ENCODE assay signal across 14 cellular contexts in the genomic region with DNA sequence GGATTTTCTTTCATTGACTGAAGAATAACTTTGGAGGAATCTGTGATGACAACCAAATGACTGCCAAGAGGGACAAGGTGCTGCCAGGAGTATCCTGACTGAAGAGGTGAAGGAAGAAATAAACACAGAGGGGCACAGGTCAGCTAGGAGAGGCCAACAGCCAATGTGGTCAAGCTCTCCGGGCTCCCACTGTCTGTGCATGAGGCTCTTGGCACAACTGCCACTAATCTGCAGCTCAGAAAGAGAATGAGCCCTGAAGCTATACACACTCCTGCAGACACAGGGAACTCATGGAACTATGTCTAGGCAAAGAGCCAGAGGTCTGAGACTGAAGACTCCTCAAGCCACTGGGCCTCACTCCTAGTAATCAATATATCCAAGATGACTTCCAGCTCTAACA. TPM values are rescaled to one million over a fixed set of nuclear protein-coding genes. Genes with fewer than 3 reads are reported as not detected.
DNase-seq lines count a peak whose midpoint lies in the region; ATAC-seq lines count a peak whose summit lies in the region.
"Had no signal": no experiment of that assay in that cellular context is flagged by ENCODE, and none has a peak within 500 bp of the region (broad histone marks: within the 10 kb centered on the region; RNA-seq: fewer than 3 reads in every experiment).

No MANE protein-coding gene starts in this region.

- intact Hi-C loops in Right ventricle myocardium inferior (cut with DNase I) (no loop called here), left cardiac atrium (cut with DNase I) (loop anchor here in 1 of 2 donors (10.0 kb wide), 1 partner anchor 114 kb away; a partner anchor contains a TSS)

- no peaks in the 10 kb centered on the region for H3K27me3 Mint-ChIP-seq in activated naive CD8-positive, alpha-beta T cell treated with anti-CD3 and anti-CD28 coated beads, Interleukin-2, amount 50 U/mL, for 24 hours

- no peak overlapping the region for H3K27ac Mint-ChIP-seq in activated naive CD8-positive, alpha-beta T cell treated with anti-CD3 and anti-CD28 coated beads, Interleukin-2, amount 50 U/mL, for 24 hours
- H3K27ac Mint-ChIP-seq: H9 had no signal

- ATAC-seq in Right ventricle myocardium inferior, result peak; percentile 40
- ATAC-seq in left cardiac atrium, result no peak
- ATAC-seq in activated naive CD8-positive, alpha-beta T cell treated with anti-CD3 and anti-CD28 coated beads, Interleukin-2, amount 50 U/mL, for 24 hours, result no peak
- no peak for ATAC-seq in GM18858 (IDR thresholded peaks at IDR 0.05; ENCODE audit: unreplicated experiment)
- ATAC-seq: GM12878 had no signal

- DNase-seq in Right ventricle myocardium inferior (ENCODE audit: missing footprints), result no peak
- no peak for DNase-seq in left cardiac atrium
- DNase-seq in EH (ENCODE audit: low read depth), result peak; percentile 38
- peak; percentile 26 for DNase-seq in astrocyte of the hippocampus (ENCODE audit: low read depth, low spot score)
- peak; percentile 17 for DNase-seq in pons (ENCODE audit: low spot score)
- no peak for DNase-seq in activated naive CD8-positive, alpha-beta T cell treated with anti-CD3 and anti-CD28 coated beads, Interleukin-2, amount 50 U/mL, for 24 hours
- no peak for DNase-seq in NCI-H1436 treated with DMSO at 0.1 percent for 48 hours (lab: John Stamatoyannopoulos, UW)
- DNase-seq: 8988T, AML-193, DMS53, GOT3, H9 had no signal

- H3K9me3 Mint-ChIP-seq in activated naive CD8-positive, alpha-beta T cell treated with anti-CD3 and anti-CD28 coated beads, Interleukin-2, amount 50 U/mL, for 24 hours, result no peaks in the 10 kb centered on the region
- H3K9me3 Mint-ChIP-seq: H9 had no signal

- peaks cover 37% of the 10 kb centered on the region for H3K36me3 Mint-ChIP-seq in activated naive CD8-positive, alpha-beta T cell treated with anti-CD3 and anti-CD28 coated beads, Interleukin-2, amount 50 U/mL, for 24 hours (ENCODE audit: low read depth)

- peaks cover 9% of the 10 kb centered on the region for H3K4me1 Mint-ChIP-seq in activated naive CD8-positive, alpha-beta T cell treated with anti-CD3 and anti-CD28 coated beads, Interleukin-2, amount 50 U/mL, for 24 hours
- H3K4me1 Mint-ChIP-seq: H9 had no signal

- no peak overlapping the region for H3K4me3 Mint-ChIP-seq in activated naive CD8-positive, alpha-beta T cell treated with anti-CD3 and anti-CD28 coated beads, Interleukin-2, amount 50 U/mL, for 24 hours
- H3K4me3 Mint-ChIP-seq: H9 had no signal

RNA-seq across cellular contexts. Expression of a gene that starts 6.9 kb away (rescaled TPM):
- total RNA-seq in Right ventricle myocardium inferior (4.8 TPM), left cardiac atrium (10 to 100 TPM; 34.6 to 88.4 TPM)
- total RNA-seq: GM12878, H9 had no signal

RNA-seq across cellular contexts. Expression of a gene that starts 9.1 kb away (rescaled TPM):
- 337 TPM for total RNA-seq in Right ventricle myocardium inferior
- 100 to 1,000 TPM; 276 to 291 TPM for total RNA-seq in left cardiac atrium

RNA-seq across cellular contexts. Expression of a gene that starts 47.5 kb away (rescaled TPM):
- total RNA-seq in Right ventricle myocardium inferior (0.24 TPM), left cardiac atrium (1 to 10 TPM in 1 of 2 donors, under 1 TPM in 1; 0.94 to 1.3 TPM)

Comparison
In these comparisons a context has a peak if more than half of its experiments do, and no peak if none do; other contexts are left out.
1. DNase-seq: peak in EH (single experiment), astrocyte of the hippocampus (single experiment) and pons (single experiment); none in Right ventricle myocardium inferior (single experiment), left cardiac atrium (single experiment), activated naive CD8-positive, alpha-beta T cell treated with anti-CD3 and anti-CD28 coated beads, Interleukin-2, amount 50 U/mL, for 24 hours (single experiment) and NCI-H1436 treated with DMSO at 0.1 percent for 48 hours (single experiment).